In genomic region chr4:173044340-173044739, GRCh38 we compare ENCODE assay signal across 27 cellular contexts.
"Had no signal": no experiment of that assay in that cellular context is flagged by ENCODE, and none has a peak within 500 bp of the region (broad histone marks: within the 10 kb centered on the region; RNA-seq: fewer than 3 reads in every experiment).

No MANE protein-coding gene starts in this region.

- H3K27ac ChIP-seq: hepatocyte, left lung, lower lobe of right lung, right atrium auricular region, right lobe of liver, skin epidermis, spleen, tibial nerve, uterus had no signal

- H3K27me3 Mint-ChIP-seq: progenitor cell of endocrine pancreas, type B pancreatic cell had no signal

- FAIRE-seq: keratinocyte had no signal

- H3K4me1 Mint-ChIP-seq: naive thymus-derived CD8-positive, alpha-beta T cell; stimulated activated memory B cell treated with anti-CD40 and anti-IgM and Interleukin-4, amounts not matched to agents 10 μg/mL and 1 μg/mL and 100 μg/mL, for 72 hours; stimulated activated naive CD8-positive, alpha-beta T cell treated with anti-CD3 and anti-CD28 coated beads, Interleukin-15, amount 100 ng/mL, for 72 hours had no signal

- H3K4me3 Mint-ChIP-seq: naive thymus-derived CD8-positive, alpha-beta T cell; nephron; neural crest cell; stimulated activated memory B cell treated with anti-CD40 and anti-IgM and Interleukin-4, amounts not matched to agents 10 μg/mL and 1 μg/mL and 100 μg/mL, for 72 hours; stimulated activated naive CD8-positive, alpha-beta T cell treated with anti-CD3 and anti-CD28 coated beads, Interleukin-15, amount 100 ng/mL, for 72 hours; type B pancreatic cell had no signal

- H3K4me3 ChIP-seq: hepatocyte, left lung, lower lobe of right lung, right atrium auricular region, right lobe of liver, skin epidermis, spleen, tibial nerve, uterus had no signal

- DNase-seq: left colon; left lung; lower lobe of right lung; mammary epithelial cell; mesenchymal stem cell; naive thymus-derived CD8-positive, alpha-beta T cell; nucleus accumbens; right lobe of liver; spleen; stimulated activated CD4-positive, alpha-beta T cell treated with anti-CD3 and anti-CD28 coated beads, Interleukin-1b, Interleukin-23, amount 100 ng/mL, for 48 hours; stimulated activated CD4-positive, alpha-beta T cell treated with anti-CD3 and anti-CD28 coated beads, Interleukin-2, amount 100 ng/mL, for 48 hours; stimulated activated CD4-positive, alpha-beta T cell treated with anti-CD3 and anti-CD28 coated beads, Interleukin-4, amount 100 ng/mL, for 4 hours; stimulated activated CD8-positive, alpha-beta memory T cell treated with anti-CD3 and anti-CD28 coated beads, Interleukin-4, amount 100 ng/mL, for 48 hours; stimulated activated naive CD4-positive, alpha-beta T cell treated with Interleukin-2 at 50 U/mL for 16 hours; stimulated activated naive CD8-positive, alpha-beta T cell treated with anti-CD3 and anti-CD28 coated beads, Interleukin-15, amount 100 ng/mL, for 72 hours; substantia nigra; uterus had no signal

- H3K9me3 ChIP-seq: left lung, lower lobe of right lung, right atrium auricular region, right lobe of liver, spleen, tibial nerve, uterus had no signal

- H3K9me3 Mint-ChIP-seq: nephron; neural crest cell; stimulated activated memory B cell treated with anti-CD40 and anti-IgM and Interleukin-4, amounts not matched to agents 10 μg/mL and 1 μg/mL and 100 μg/mL, for 72 hours; stimulated activated naive CD8-positive, alpha-beta T cell treated with anti-CD3 and anti-CD28 coated beads, Interleukin-15, amount 100 ng/mL, for 72 hours; type B pancreatic cell had no signal

- H3K4me1 ChIP-seq: right atrium auricular region, right lobe of liver, uterus had no signal

- H3K36me3 ChIP-seq: left lung, lower lobe of right lung, right atrium auricular region, right lobe of liver, spleen, tibial nerve, uterus had no signal

- H3K27ac Mint-ChIP-seq: naive thymus-derived CD8-positive, alpha-beta T cell; nephron; progenitor cell of endocrine pancreas; stimulated activated memory B cell treated with anti-CD40 and anti-IgM and Interleukin-4, amounts not matched to agents 10 μg/mL and 1 μg/mL and 100 μg/mL, for 72 hours; stimulated activated naive CD8-positive, alpha-beta T cell treated with anti-CD3 and anti-CD28 coated beads, Interleukin-15, amount 100 ng/mL, for 72 hours; type B pancreatic cell had no signal

- H3K36me3 Mint-ChIP-seq: naive thymus-derived CD8-positive, alpha-beta T cell; stimulated activated memory B cell treated with anti-CD40 and anti-IgM and Interleukin-4, amounts not matched to agents 10 μg/mL and 1 μg/mL and 100 μg/mL, for 72 hours; type B pancreatic cell had no signal
